8 cellular contexts compared by ENCODE assay signal in the genomic region with DNA sequence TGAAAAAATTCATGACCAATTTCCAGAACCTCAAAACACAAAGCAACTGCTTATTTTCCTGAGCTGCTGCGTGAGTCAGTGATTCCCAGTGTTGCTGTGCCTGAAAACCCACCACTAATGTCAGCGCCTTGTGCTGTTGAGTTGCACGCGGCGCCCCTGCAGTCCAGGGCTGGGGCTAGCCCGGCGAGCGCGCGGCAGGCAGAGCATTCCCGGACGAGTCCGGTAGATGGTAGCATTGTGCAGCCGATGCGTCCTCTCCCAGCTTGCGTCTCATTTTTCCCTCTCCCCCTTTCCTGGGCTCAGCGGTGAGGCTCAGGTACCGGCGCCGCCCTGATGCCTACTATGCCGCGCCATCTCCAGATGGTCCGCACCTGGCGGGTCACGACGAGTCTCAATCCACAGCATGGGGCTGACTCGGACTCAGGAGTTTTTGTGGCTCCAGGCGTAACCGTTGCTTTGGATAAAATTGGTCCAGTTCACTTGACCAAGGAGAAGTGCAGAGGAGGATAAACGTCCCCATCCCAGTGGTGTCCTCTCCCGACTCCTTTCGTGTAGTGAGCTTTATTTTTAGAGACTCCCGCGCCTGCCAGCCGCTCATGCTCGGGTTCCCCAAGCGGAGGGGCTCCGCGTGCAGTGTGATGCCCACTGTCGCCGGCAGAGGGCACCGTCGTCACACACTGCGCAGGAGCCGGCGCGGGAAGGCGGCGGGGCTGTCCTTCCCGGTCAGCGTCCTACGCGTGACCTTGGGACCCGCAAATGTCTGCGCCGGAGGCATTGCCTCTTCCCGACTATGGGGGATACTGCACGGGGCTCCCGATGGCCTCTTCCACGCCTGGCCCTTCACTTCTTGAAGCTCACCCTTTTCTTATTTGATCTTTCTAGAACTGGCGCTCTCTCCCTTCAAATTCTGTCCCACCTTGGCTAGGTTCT. TPM values are rescaled to one million over a fixed set of nuclear protein-coding genes. Genes with fewer than 3 reads are reported as not detected.
DNase-seq lines count a peak whose midpoint lies in the region; ATAC-seq and TF ChIP-seq lines count a peak whose summit lies in the region.

No MANE protein-coding gene starts in this region.

- peak overlapping the region; percentile 43 for H3K27ac Mint-ChIP-seq in activated CD8-positive, alpha-beta T cell treated with anti-CD3 and anti-CD28 coated beads for 36 hours

- peak; percentile 81 for DNase-seq in CD1c-positive myeloid dendritic cell (ENCODE audit: extremely low spot score)
- peak; percentile 51 for DNase-seq in NCI-H748 treated with DMSO at 0.1 percent for 48 hours (lab: John Stamatoyannopoulos, UW)
- peak; percentile 81 for DNase-seq in activated CD8-positive, alpha-beta T cell treated with anti-CD3 and anti-CD28 coated beads for 36 hours
- DNase-seq in effector CD4-positive, alpha-beta T cell, result peak; percentile 35
- DNase-seq in lung (ENCODE audit: low spot score), result peak; percentile 75
- DNase-seq in stimulated activated CD4-positive, alpha-beta T cell treated with anti-CD3 and anti-CD28 coated beads, TNF-alpha, amount 100 ng/mL, for 1 hour (ENCODE audit: low read depth in 3 of 3, low spot score in 1 of 3), result peak; percentile 8 to 68 (median 33)

- peak; percentile 99 for ATAC-seq in GM19397 (IDR thresholded peaks at IDR 0.05; ENCODE audit: unreplicated experiment)
- ATAC-seq in HG03558 (IDR thresholded peaks at IDR 0.05; ENCODE audit: extremely low read depth, unreplicated experiment), result peak; percentile 84
- peak; percentile 97 for ATAC-seq in activated CD8-positive, alpha-beta T cell treated with anti-CD3 and anti-CD28 coated beads for 36 hours
- ATAC-seq in lung (ENCODE audit: insufficient read depth, low FRiP score), result peak; percentile 94

- peaks cover 29% of the 10 kb centered on the region for H3K27me3 Mint-ChIP-seq in activated CD8-positive, alpha-beta T cell treated with anti-CD3 and anti-CD28 coated beads for 36 hours

- no peaks in the 10 kb centered on the region for H3K4me1 ChIP-seq in lung (ENCODE audit: control insufficient read depth in 2 of 2, insufficient read depth in 2 of 2, low read length in 2 of 2)

- H3K27ac ChIP-seq in lung (ENCODE audit: low read depth in 1 of 2, low read length in 1 of 2), result no peak overlapping the region

- H3K36me3 Mint-ChIP-seq in activated CD8-positive, alpha-beta T cell treated with anti-CD3 and anti-CD28 coated beads for 36 hours (ENCODE audit: low read depth), result no peaks in the 10 kb centered on the region

- H3K4me3 Mint-ChIP-seq in activated CD8-positive, alpha-beta T cell treated with anti-CD3 and anti-CD28 coated beads for 36 hours, result peak overlapping the region; percentile 78

- POLR2A ChIA-PET in activated CD8-positive, alpha-beta T cell treated with anti-CD3 and anti-CD28 coated beads for 36 hours (lab: Charles Lee), result interaction anchor here (1.0 kb wide), 1 partner anchor 263 kb away, joined by 3 read pairs; no protein-coding TSS in a partner anchor

- 2% methylated on average over 59 to 61 of the region's 61 CpGs for WGBS in lung, 2 donors

- peak; percentile 88 for TF ChIP-seq CTCF in activated CD8-positive, alpha-beta T cell treated with anti-CD3 and anti-CD28 coated beads for 36 hours (IDR thresholded peaks at IDR 0.05)
- peak; percentile 96 for TF ChIP-seq CTCF in lung (IDR thresholded peaks at IDR 0.05; ENCODE audit: control extremely low read depth, extremely low read depth)

- H3K9me3 ChIP-seq in lung (ENCODE audit: control insufficient read depth in 2 of 2, insufficient read depth in 1 of 2, low read length in 1 of 2), result no peaks in the 10 kb centered on the region

- no peaks in the 10 kb centered on the region for H3K9me3 Mint-ChIP-seq in activated CD8-positive, alpha-beta T cell treated with anti-CD3 and anti-CD28 coated beads for 36 hours

- intact Hi-C loops in activated CD8-positive, alpha-beta T cell treated with anti-CD3 and anti-CD28 coated beads for 36 hours (cut with micrococcal nuclease), result no loop called here

- H3K4me3 ChIP-seq in lung, result peak overlapping the region; percentile 36

- CTCF ChIA-PET in activated CD8-positive, alpha-beta T cell treated with anti-CD3 and anti-CD28 coated beads for 36 hours (lab: Charles Lee), result interaction anchor here (0.6 to 3.4 kb wide), 74 partner anchors 9 to 1034 kb away, joined by 3 to 39 read pairs (median 3); a partner anchor contains a TSS

- H3K36me3 ChIP-seq in lung (ENCODE audit: control insufficient read depth in 2 of 2, insufficient read depth in 2 of 2, low read length in 2 of 2), result no peaks in the 10 kb centered on the region

- peaks cover 8% of the 10 kb centered on the region for H3K4me1 Mint-ChIP-seq in activated CD8-positive, alpha-beta T cell treated with anti-CD3 and anti-CD28 coated beads for 36 hours (ENCODE audit: low read depth)

- H3K27me3 ChIP-seq in lung (ENCODE audit: control insufficient read depth, insufficient read depth), result no peaks in the 10 kb centered on the region

RNA-seq across cellular contexts. Expression of a gene that starts 53.6 kb away (rescaled TPM):
- total RNA-seq in activated CD8-positive, alpha-beta T cell treated with anti-CD3 and anti-CD28 coated beads for 36 hours, result not detected
- total RNA-seq in lung, result 100 to 1,000 TPM; 212 to 398 TPM
- polyA plus RNA-seq in lung, result 100 to 1,000 TPM; 400 to 517 TPM

Comparison
In these comparisons a context has a peak if more than half of its experiments do, and no peak if none do; other contexts are left out.
1. RNA of a gene that starts 53.6 kb away (total RNA-seq): 212 to 398 TPM in lung; not detected in activated CD8-positive, alpha-beta T cell treated with anti-CD3 and anti-CD28 coated beads for 36 hours; every median in the first group is over 100 times any median in the second.
2. Peak in every context shown above with its lines, with median percentiles within 50 percentile points of each other: DNase-seq and ATAC-seq.